In genomic region chr3:149384911-149385321, GRCh38 we compare ENCODE assay signal across 13 cellular contexts. TPM values are rescaled to one million over a fixed set of nuclear protein-coding genes. Genes with fewer than 3 reads are reported as not detected.
DNase-seq lines count a peak whose midpoint lies in the region; ATAC-seq, FAIRE-seq and TF ChIP-seq lines count a peak whose summit lies in the region.
"Had no signal": no experiment of that assay in that cellular context is flagged by ENCODE, and none has a peak within 500 bp of the region (broad histone marks: within the 10 kb centered on the region; RNA-seq: fewer than 3 reads in every experiment).

No MANE protein-coding gene starts in this region.

- TF ChIP-seq CTCF in right atrium auricular region (IDR thresholded peaks at IDR 0.05) (no peak), suprapubic skin (IDR thresholded peaks at IDR 0.05) (no peak), upper lobe of right lung (IDR thresholded peaks at IDR 0.05) (no peak)

- DNase-seq in H54 (ENCODE audit: insufficient read length, low spot score) (no peak), astrocyte of the hippocampus (ENCODE audit: low read depth, low spot score) (peak; percentile 82), right atrium auricular region (ENCODE audit: low spot score) (no peak), suprapubic skin (ENCODE audit: low spot score in 2 of 2) (no peak), ureter (ENCODE audit: low spot score) (no peak), NCI-H446 treated with DMSO at 0.1 percent for 48 hours (lab: John Stamatoyannopoulos, UW) (no peak), upper lobe of right lung (no peak)
- DNase-seq: activated naive CD4-positive, alpha-beta T cell treated with Interleukin-2 at 50 U/mL for 16 hours; effector CD8-positive, alpha-beta T cell; NCI-H1436 treated with DMSO at 0.1 percent for 48 hours had no signal

- intact Hi-C loops in upper lobe of right lung (cut with DNase I): no loop called here

- H3K9me3 ChIP-seq in right atrium auricular region: peaks cover 0 to 4% of the 10 kb centered on the region in 2 donors
- no peaks in the 10 kb centered on the region for H3K9me3 ChIP-seq in suprapubic skin
- H3K9me3 ChIP-seq in upper lobe of right lung: no peaks in the 10 kb centered on the region
- H3K9me3 ChIP-seq: ovary had no signal

- H3K27ac ChIP-seq in right atrium auricular region (peak overlapping the region; percentile 0 to 76), suprapubic skin (peak overlapping the region; percentile 92), upper lobe of right lung (no peak overlapping the region)
- H3K27ac ChIP-seq: ovary had no signal

- H3K4me3 ChIP-seq in right atrium auricular region (no peak overlapping the region), suprapubic skin (no peak overlapping the region), upper lobe of right lung (no peak overlapping the region)
- H3K4me3 ChIP-seq: ovary had no signal

- no peak for ATAC-seq in GM18907 (IDR thresholded peaks at IDR 0.05; ENCODE audit: unreplicated experiment)
- ATAC-seq in upper lobe of right lung: no peak

- no peak for TF ChIP-seq EP300 in suprapubic skin (IDR thresholded peaks at IDR 0.05)

- H3K27me3 ChIP-seq in right atrium auricular region: no peaks in the 10 kb centered on the region
- H3K27me3 ChIP-seq in suprapubic skin: no peaks in the 10 kb centered on the region
- H3K27me3 ChIP-seq in upper lobe of right lung: no peaks in the 10 kb centered on the region
- H3K27me3 ChIP-seq: ovary had no signal

- H3K36me3 ChIP-seq in right atrium auricular region: no peaks in the 10 kb centered on the region
- H3K36me3 ChIP-seq in suprapubic skin: no peaks in the 10 kb centered on the region
- H3K36me3 ChIP-seq in upper lobe of right lung: no peaks in the 10 kb centered on the region
- H3K36me3 ChIP-seq: ovary had no signal

- 72% methylated on average over 6 of the region's 6 CpGs for WGBS in suprapubic skin

- FAIRE-seq in H54 (lab: Jason Lieb, UNC): peak; percentile 83
- FAIRE-seq: islet of Langerhans had no signal

- TF ChIP-seq POLR2A in H54 (IDR thresholded peaks at IDR 0.05; ENCODE audit: low read depth, low read length) (no peak), suprapubic skin (IDR thresholded peaks at IDR 0.05) (no peak)

- H3K4me1 ChIP-seq in right atrium auricular region: peaks cover 0 to 19% of the 10 kb centered on the region in 2 donors
- H3K4me1 ChIP-seq in suprapubic skin: peaks cover 57% of the 10 kb centered on the region
- H3K4me1 ChIP-seq in upper lobe of right lung: peaks cover 7% of the 10 kb centered on the region

RNA-seq across cellular contexts. Expression of gene TM4SF1, which starts 7.5 kb away (rescaled TPM):
- total RNA-seq in right atrium auricular region: 100 to 1,000 TPM; 211 to 341 TPM
- 10 to 100 TPM; 80.4 to 96.4 (median 83.6) TPM for total RNA-seq in suprapubic skin
- total RNA-seq in ureter: 58.1 TPM
- total RNA-seq in upper lobe of right lung: 188 TPM

RNA-seq across cellular contexts. Expression of gene TM4SF18, which starts 51.5 kb away (rescaled TPM):
- total RNA-seq in right atrium auricular region (10 to 100 TPM in 1 of 2 donors, 1 to 10 TPM in 1; 6.7 to 13.8 TPM), suprapubic skin (1 to 10 TPM; 1.8 to 7.9 (median 3.4) TPM), ureter (3.7 TPM), upper lobe of right lung (13.4 TPM)
